In the genomic region with DNA sequence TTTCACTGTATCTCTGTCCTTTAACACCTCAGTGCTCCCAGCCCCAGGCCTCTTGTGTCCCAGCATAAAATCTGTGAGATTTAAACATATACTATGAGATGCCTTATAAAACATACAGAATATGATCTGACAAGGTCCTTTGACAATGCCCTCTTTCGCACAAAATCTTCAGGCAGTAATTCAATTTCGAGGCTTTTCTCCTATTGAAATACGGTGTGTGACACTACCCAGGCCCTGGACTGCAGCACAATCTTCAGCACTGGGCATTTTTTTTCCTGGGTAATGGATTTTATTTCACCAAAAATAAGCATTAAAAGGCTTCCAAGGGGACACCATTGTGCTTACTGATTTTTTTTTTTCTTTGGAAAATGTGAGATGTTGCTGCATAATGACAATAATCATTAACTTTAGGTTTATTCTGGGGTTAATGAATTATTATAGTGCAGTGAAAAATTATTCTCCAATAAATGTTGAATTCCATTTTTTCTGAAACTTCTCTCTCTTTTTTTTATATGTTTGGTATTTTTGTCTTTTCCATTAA, we compare ENCODE assay signal across 25 cellular contexts. TPM values are rescaled to one million over a fixed set of nuclear protein-coding genes. Genes with fewer than 3 reads are reported as not detected.
DNase-seq lines count a peak whose midpoint lies in the region; ATAC-seq, FAIRE-seq and TF ChIP-seq lines count a peak whose summit lies in the region.
"Had no signal": no experiment of that assay in that cellular context is flagged by ENCODE, and none has a peak within 500 bp of the region (broad histone marks: within the 10 kb centered on the region; RNA-seq: fewer than 3 reads in every experiment).

No MANE protein-coding gene starts in this region.

- no TSS peak for BruUV-seq in HepG2 (replicated peaks; lab: Mats Ljungman, UMichigan)

- DNase-seq in HepG2 (ENCODE audit: low spot score), result no peak
- DNase-seq in renal cortical epithelial cell (ENCODE audit: low read depth), result peak; percentile 37
- DNase-seq in upper lobe of right lung, result no peak
- DNase-seq: 8988T; ACHN; AML-193; BE2C; CD4-positive, alpha-beta T cell; CD8-positive, alpha-beta memory T cell; DMS 273 treated with DMSO at 0.1 percent for 48 hours; DMS79 treated with DMSO at 0.1 percent for 48 hours; GF-D8; H9 had no signal

- H4K20me1 ChIP-seq in HepG2 (ENCODE audit: insufficient read depth, low read length), result no peaks in the 10 kb centered on the region
- H4K20me1 ChIP-seq: BLaER1 treated with 17β-estradiol and CSF1 and Interleukin-3, amounts not matched to agents 10 nM and 100 nM had no signal

- no peaks in the 10 kb centered on the region for H3K9me3 ChIP-seq in liver (ENCODE audit: control insufficient read depth in 4 of 4, low read length in 3 of 4)
- no peaks in the 10 kb centered on the region for H3K9me3 ChIP-seq in HepG2 (ENCODE audit: low read length)
- no peaks in the 10 kb centered on the region for H3K9me3 ChIP-seq in upper lobe of right lung
- H3K9me3 ChIP-seq: A549, BE2C had no signal

- POLR2A ChIA-PET in HepG2 (lab: Yijun Ruan, JAX), result no interaction called here

- no peak overlapping the region for H2AFZ ChIP-seq in HepG2 (ENCODE audit: low read length)
- H2AFZ ChIP-seq: GM23338 had no signal

- no peak overlapping the region for H3K4me2 ChIP-seq in HepG2 (ENCODE audit: low read depth, low read length)
- H3K4me2 ChIP-seq: A549; BLaER1 treated with 17β-estradiol and CSF1 and Interleukin-3, amounts not matched to agents 10 nM and 100 nM; GM23338 had no signal

- H3K9ac ChIP-seq in liver (ENCODE audit: low read depth in 1 of 2, low read length in 2 of 2), result no peak overlapping the region
- H3K9ac ChIP-seq in HepG2 (ENCODE audit: insufficient read depth, low read depth, low read length), result no peak overlapping the region
- H3K9ac ChIP-seq: BLaER1 treated with 17β-estradiol and CSF1 and Interleukin-3, amounts not matched to agents 10 nM and 100 nM had no signal

- TF ChIP-seq RAD21 in liver (IDR thresholded peaks at IDR 0.05), result no peak
- no peak for TF ChIP-seq RAD21 in HepG2 (CRISPR knock-in tag; IDR thresholded peaks at IDR 0.05)

- TF ChIP-seq EP300 in HepG2 (IDR thresholded peaks at IDR 0.05; ENCODE audit: low read depth in 2 of 2, low read length in 2 of 2), result no peak
- TF ChIP-seq EP300 in HepG2 (CRISPR knock-in tag; IDR thresholded peaks at IDR 0.05; ENCODE audit: borderline replicate concordance), result no peak

- TF ChIP-seq POLR2A in HepG2 (IDR thresholded peaks at IDR 0.05; ENCODE audit: insufficient read depth in 1 of 2, low read depth in 2 of 2, low read length in 2 of 2), result no peak

- CTCF ChIA-PET in HepG2 (lab: Yijun Ruan, JAX; ENCODE audit: low intra/inter-chr PET ratio, low total read pairs), result no interaction called here

- H3K4me1 ChIP-seq in liver (ENCODE audit: control insufficient read depth in 4 of 4, insufficient read depth in 4 of 4, low read length in 3 of 4) (peaks cover 0 to 15% (median 11%) of the 10 kb centered on the region in 4 donors), HepG2 (ENCODE audit: insufficient read depth, low read length) (no peaks in the 10 kb centered on the region), upper lobe of right lung (no peaks in the 10 kb centered on the region)
- H3K4me1 ChIP-seq: A549, BE2C had no signal

- ATAC-seq in HepG2 (no peak), HG02759 (IDR thresholded peaks at IDR 0.05; ENCODE audit: unreplicated experiment) (no peak), upper lobe of right lung (no peak)
- ATAC-seq: A549, GM23338, HCT116 had no signal

- in situ Hi-C loops in HepG2 (cut with HindIII; ENCODE audit: extremely low pct_ligation_motif_present, low pct_unique_long_range_greater_than_20kb), result no loop called here

- H3K27me3 ChIP-seq in liver (ENCODE audit: control insufficient read depth in 4 of 4, insufficient read depth in 4 of 4, low read length in 3 of 4) (no peaks in the 10 kb centered on the region), HepG2 (ENCODE audit: control insufficient read depth in 1 of 2, insufficient read depth in 2 of 2, low read length in 2 of 2) (no peaks in the 10 kb centered on the region), upper lobe of right lung (no peaks in the 10 kb centered on the region)
- H3K27me3 ChIP-seq: BE2C; BLaER1 treated with 17β-estradiol and CSF1 and Interleukin-3, amounts not matched to agents 10 nM and 100 nM had no signal

- H3K4me3 ChIP-seq in liver (ENCODE audit: low read depth in 1 of 3, low read length in 3 of 3) (no peak overlapping the region), HepG2 (replicated peaks in 1 of 3; ENCODE audit: insufficient read depth in 1 of 3, low read depth in 2 of 3, low read length in 3 of 3) (no peak overlapping the region), upper lobe of right lung (no peak overlapping the region)
- H3K4me3 ChIP-seq: A549; BLaER1 treated with 17β-estradiol and CSF1 and Interleukin-3, amounts not matched to agents 10 nM and 100 nM; GM23338 had no signal

- 67% methylated on average over 3 of the region's 3 CpGs for WGBS in liver
- 9% methylated on average over 3 of the region's 3 CpGs for WGBS in HepG2 (ENCODE audit: low lambda C conversion rate)

- H3K79me2 ChIP-seq in HepG2 (ENCODE audit: insufficient read depth, low read length), result no peaks in the 10 kb centered on the region

- TF ChIP-seq CTCF in liver (IDR thresholded peaks at IDR 0.05; ENCODE audit: low read depth, low read length, missing input control) (no peak), HepG2 (CRISPR knock-in tag; IDR thresholded peaks at IDR 0.05) (no peak), upper lobe of right lung (IDR thresholded peaks at IDR 0.05) (no peak)

- H3K27ac ChIP-seq in liver (ENCODE audit: low read depth in 1 of 2, low read length in 2 of 2), result no peak overlapping the region
- H3K27ac ChIP-seq in HepG2 (ENCODE audit: extremely low read length, insufficient read depth, low read length), result no peak overlapping the region
- no peak overlapping the region for H3K27ac ChIP-seq in upper lobe of right lung
- H3K27ac ChIP-seq: A549; BLaER1 treated with 17β-estradiol and CSF1 and Interleukin-3, amounts not matched to agents 10 nM and 100 nM had no signal

- FAIRE-seq in HepG2 (lab: Jason Lieb, UNC) (no peak), islet of Langerhans (lab: Jason Lieb, UNC) (peak; percentile 76)
- FAIRE-seq: A549, D721Med, GM12891, GM18507 had no signal

- H3K36me3 ChIP-seq in liver (ENCODE audit: control insufficient read depth in 4 of 4, insufficient read depth in 3 of 4, low read depth in 1 of 4, low read length in 3 of 4) (no peaks in the 10 kb centered on the region), HepG2 (replicated peaks in 1 of 2; ENCODE audit: control insufficient read depth in 1 of 2, insufficient read depth in 2 of 2, low read length in 2 of 2) (no peaks in the 10 kb centered on the region), upper lobe of right lung (no peaks in the 10 kb centered on the region)
- H3K36me3 ChIP-seq: BE2C; BLaER1 treated with 17β-estradiol and CSF1 and Interleukin-3, amounts not matched to agents 10 nM and 100 nM had no signal

- intact Hi-C loops in HepG2 (cut with micrococcal nuclease; ENCODE audit: unreplicated experiment), result no loop called here
- intact Hi-C loops in upper lobe of right lung (cut with DNase I), result no loop called here

TF ChIP-seq in liver, 16 proteins besides CTCF, POLR2A, EP300 and RAD21:
- TF ChIP-seq SP1 (IDR thresholded peaks at IDR 0.05) (no peak), YY1 (IDR thresholded peaks at IDR 0.05) (peak; percentile 70)

TF ChIP-seq in HepG2, 621 proteins besides CTCF, POLR2A, EP300 and RAD21:
- no peak for TF ChIP-seq MYNN (CRISPR knock-in tag; IDR thresholded peaks at IDR 0.05; ENCODE audit: low read depth)
- TF ChIP-seq ZNF709 (CRISPR knock-in tag; IDR thresholded peaks at IDR 0.05), result no peak
- TF ChIP-seq RXRA (CRISPR knock-in tag; IDR thresholded peaks at IDR 0.05), result no peak
- no peak for TF ChIP-seq GZF1 (CRISPR knock-in tag; IDR thresholded peaks at IDR 0.05)
- no peak for TF ChIP-seq ZNF724P (CRISPR knock-in tag; IDR thresholded peaks at IDR 0.05; ENCODE audit: borderline replicate concordance)
- TF ChIP-seq ZNF333 (CRISPR knock-in tag; IDR thresholded peaks at IDR 0.05; ENCODE audit: borderline replicate concordance), result no peak

RNA-seq across cellular contexts. Expression of a gene that starts 40.9 kb away (rescaled TPM):
- total RNA-seq in liver (not detected), HepG2 (2016; rRNA removed; fragmentation: Illumina TruSeq; extraction: Trizol) (not detected in 2 replicates), renal cortical epithelial cell (not detected in 2 replicates), upper lobe of right lung (4.0 TPM)
- polyA plus RNA-seq in liver (under 1 TPM in 1 of 2 donors, not detected in 1; 0.09 TPM), HepG2 (2011; rRNA removed) (not detected in 2 replicates)
- total RNA-seq in HepG2 (2016; cell fraction: cytosol; rRNA removed; fragmentation: Illumina TruSeq; extraction: Trizol; ENCODE audit: low read depth), result not detected in 2 replicates
- total RNA-seq in HepG2 (2016; cell fraction: insoluble cytoplasmic fraction; rRNA removed; fragmentation: Illumina TruSeq; extraction: Trizol), result not detected in 2 replicates
- total RNA-seq in HepG2 (2016; cell fraction: membrane; rRNA removed; fragmentation: Illumina TruSeq; extraction: Trizol), result not detected in 2 replicates
- total RNA-seq in HepG2 (2016; cell fraction: nucleus; rRNA removed; fragmentation: Illumina TruSeq; extraction: Trizol), result not detected in 2 replicates
- not detected in 2 replicates for polyA plus RNA-seq in HepG2 (2011; cell fraction: cytosol; rRNA removed)
- not detected in 2 replicates for polyA plus RNA-seq in HepG2 (2011; cell fraction: nucleus; rRNA removed)
- polyA plus RNA-seq in HepG2 (2012), result not detected in 2 replicates
- polyA plus RNA-seq in HepG2 (2016; cell fraction: cytosol; fragmentation: Illumina TruSeq; extraction: Trizol; ENCODE audit: low read depth), result not detected in 2 replicates
- not detected in 2 replicates for polyA plus RNA-seq in HepG2 (2016; cell fraction: insoluble cytoplasmic fraction; fragmentation: Illumina TruSeq; extraction: Trizol; ENCODE audit: low read depth)
- polyA plus RNA-seq in HepG2 (2016; cell fraction: membrane; fragmentation: Illumina TruSeq; extraction: Trizol; ENCODE audit: low read depth), result not detected in 2 replicates
- polyA plus RNA-seq in HepG2 (2016; cell fraction: nucleus; fragmentation: Illumina TruSeq; extraction: Trizol; ENCODE audit: insufficient read depth, low read depth), result not detected in 2 replicates
- not detected in 2 replicates for polyA minus RNA-seq in HepG2 (2011; rRNA and poly(A)+ RNA removed; ENCODE audit: low replicate concordance)
- not detected in 2 replicates for polyA minus RNA-seq in HepG2 (2011; cell fraction: cytosol; rRNA and poly(A)+ RNA removed)
- polyA minus RNA-seq in HepG2 (2011; cell fraction: nucleus; rRNA and poly(A)+ RNA removed), result not detected in 2 replicates
- total RNA-seq: CD4-positive, alpha-beta T cell; CD8-positive, alpha-beta memory T cell; Daoy; G401; GM23338; H9 had no signal
- polyA plus RNA-seq: A549; CD8-positive, alpha-beta memory T cell had no signal
